Comparison of ENCODE assay signal across 1 cellular context in genomic region chr1:68442822-68443556, GRCh38.
TF ChIP-seq lines count a peak whose summit lies in the region.

No MANE protein-coding gene starts in this region.

TF ChIP-seq in K562, 482 proteins besides CTCF, POLR2A, EP300 and RAD21 (continued from another document):
- TF ChIP-seq ETS1 (conservative IDR thresholded peaks at IDR 0.05; ENCODE audit: control insufficient read depth, low read depth, low read length): no peak
- peak; percentile 72 for TF ChIP-seq HMBOX1 (IDR thresholded peaks at IDR 0.05)
- no peak for TF ChIP-seq ZNF354B (CRISPR knock-in tag; IDR thresholded peaks at IDR 0.05)
